ENCODE assay signal across 8 cellular contexts in genomic region chr10:130251766-130252165, GRCh38.
"Had no signal": no experiment of that assay in that cellular context is flagged by ENCODE, and none has a peak within 500 bp of the region (broad histone marks: within the 10 kb centered on the region; RNA-seq: fewer than 3 reads in every experiment).

No MANE protein-coding gene starts in this region.

- H3K9me3 ChIP-seq: HAP-1 had no signal

- H3K36me3 ChIP-seq: HAP-1 had no signal

- H3K4me3 ChIP-seq: GM23248, HAP-1 had no signal

- H3K27ac Mint-ChIP-seq: HFFc6 had no signal

- H3K4me3 Mint-ChIP-seq: HFFc6 had no signal

- H3K27ac ChIP-seq: GM23248, HL-60 had no signal

- DNase-seq: GM23248, GOT3, H7, HFFc6, IMR-90 had no signal

- ATAC-seq: HCT116 had no signal

- H3K4me1 ChIP-seq: HAP-1 had no signal
